ENCODE assay signal across 16 cellular contexts in the genomic region with DNA sequence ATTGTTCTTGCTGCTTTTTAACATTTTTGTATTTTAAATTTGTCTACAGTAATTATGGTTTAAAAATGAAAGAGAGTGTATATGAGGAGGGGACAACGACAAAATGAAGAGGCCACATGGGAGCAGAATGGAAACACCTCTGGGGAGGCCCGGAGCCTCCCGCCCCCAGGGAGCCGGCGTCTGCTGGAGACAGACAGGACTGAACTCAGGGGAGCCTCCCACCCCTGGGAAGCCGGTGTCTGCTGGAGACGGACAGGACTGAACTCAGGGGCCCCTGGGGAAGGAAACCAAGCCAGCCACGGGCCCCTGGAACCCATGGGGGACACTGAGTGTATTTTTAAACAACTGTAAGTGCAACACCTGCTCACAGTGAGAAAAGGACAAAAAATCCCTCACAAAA. TPM values are rescaled to one million over a fixed set of nuclear protein-coding genes. Genes with fewer than 3 reads are reported as not detected.
DNase-seq lines count a peak whose midpoint lies in the region; ATAC-seq lines count a peak whose summit lies in the region.
"Had no signal": no experiment of that assay in that cellular context is flagged by ENCODE, and none has a peak within 500 bp of the region (broad histone marks: within the 10 kb centered on the region; RNA-seq: fewer than 3 reads in every experiment).

No MANE protein-coding gene starts in this region.

- H3K36me3 ChIP-seq in BLaER1 (peaks cover 84% of the 10 kb centered on the region), H7 (replicated peaks; ENCODE audit: control insufficient read depth, insufficient read depth, low read length) (peaks cover 16% of the 10 kb centered on the region)

- H3K9me3 ChIP-seq in BLaER1 (no peaks in the 10 kb centered on the region), T-helper 17 cell (ENCODE audit: control insufficient read depth, low read length, poor library complexity, severe bottlenecking) (no peaks in the 10 kb centered on the region)
- H3K9me3 ChIP-seq: A549, HAP-1 had no signal

- DNase-seq in H7 (peak; percentile 55), T-helper 17 cell (no peak), NCI-H2107 treated with DMSO at 0.1 percent for 48 hours (lab: John Stamatoyannopoulos, UW; ENCODE audit: unreplicated experiment) (no peak), SKM-1 (lab: John Stamatoyannopoulos, UW; ENCODE audit: unreplicated experiment) (no peak)
- DNase-seq: 8988T; CD4-positive, alpha-beta T cell; CD8-positive, alpha-beta memory T cell; DMS 273 treated with DMSO at 0.1 percent for 48 hours; DMS79 treated with DMSO at 0.1 percent for 48 hours; GF-D8 had no signal

- H4K20me1 ChIP-seq in BLaER1, result peaks cover 36% of the 10 kb centered on the region

- peak overlapping the region; percentile 73 for H3K9ac ChIP-seq in BLaER1

- peak overlapping the region; percentile 43 for H3K4me3 ChIP-seq in BLaER1
- H3K4me3 ChIP-seq in H7 (ENCODE audit: insufficient read depth, low read depth, low read length), result no peak overlapping the region
- H3K4me3 ChIP-seq: A549, GM23338, HAP-1 had no signal

- peak overlapping the region; percentile 96 for H3K4me2 ChIP-seq in BLaER1
- H3K4me2 ChIP-seq: A549, GM23338 had no signal

- H3K36me3 Mint-ChIP-seq in T-helper 17 cell (ENCODE audit: low read depth), result peaks cover 5% of the 10 kb centered on the region

- peak overlapping the region; percentile 79 for H3K27ac ChIP-seq in BLaER1
- H3K27ac ChIP-seq: A549 had no signal

- peaks cover 57% of the 10 kb centered on the region for H3K4me1 ChIP-seq in BLaER1
- H3K4me1 ChIP-seq: A549, HAP-1 had no signal

- ATAC-seq in T-helper 17 cell (no peak), HG02884 (IDR thresholded peaks at IDR 0.05; ENCODE audit: unreplicated experiment) (no peak)
- ATAC-seq: A549, GM23338 had no signal

- no peaks in the 10 kb centered on the region for H3K4me1 Mint-ChIP-seq in T-helper 17 cell
- H3K4me1 Mint-ChIP-seq: CD14-positive monocyte, GM23338 had no signal

- H3K4me3 Mint-ChIP-seq in T-helper 17 cell, result no peak overlapping the region
- H3K4me3 Mint-ChIP-seq: CD14-positive monocyte; CD4-positive, alpha-beta T cell; CD8-positive, alpha-beta memory T cell; GM23338 had no signal

- H3K27me3 ChIP-seq in BLaER1, result no peaks in the 10 kb centered on the region
- no peaks in the 10 kb centered on the region for H3K27me3 ChIP-seq in H7 (ENCODE audit: control insufficient read depth, insufficient read depth, low read length)

- no peaks in the 10 kb centered on the region for H3K27me3 Mint-ChIP-seq in T-helper 17 cell
- H3K27me3 Mint-ChIP-seq: CD4-positive, alpha-beta T cell; CD8-positive, alpha-beta memory T cell had no signal

- peak overlapping the region; percentile 60 for H3K27ac Mint-ChIP-seq in T-helper 17 cell
- H3K27ac Mint-ChIP-seq: CD4-positive, alpha-beta T cell; GM23338 had no signal

RNA-seq across cellular contexts. Expression of a gene that starts 16.7 kb away (rescaled TPM):
- 42.5 and 45.8 TPM in 2 replicates for total RNA-seq in H7 (2014; rRNA removed; shearing (Covaris generic))
- 10 to 100 TPM; 12.3 to 20.6 TPM for total RNA-seq in T-helper 17 cell

RNA-seq across cellular contexts. Expression of a gene that starts 26.6 kb away (rescaled TPM):
- 97.4 and 103 TPM in 2 replicates for total RNA-seq in H7 (2014; rRNA removed; shearing (Covaris generic))
- total RNA-seq in T-helper 17 cell, result 10 to 100 TPM; 29.2 to 31.9 TPM

RNA-seq across cellular contexts. Expression of a gene that starts 28.8 kb away (rescaled TPM):
- 206 and 287 TPM in 2 replicates for total RNA-seq in H7 (2014; rRNA removed; shearing (Covaris generic))
- 10 to 100 TPM; 24.2 to 28.1 TPM for total RNA-seq in T-helper 17 cell

RNA-seq across cellular contexts. Expression of a gene that starts 35.3 kb away (rescaled TPM):
- total RNA-seq in H7 (2014; rRNA removed; shearing (Covaris generic)), result 8.2 and 12.2 TPM in 2 replicates
- total RNA-seq in T-helper 17 cell, result under 1 TPM; 0.40 to 0.42 TPM
- total RNA-seq: CD4-positive, alpha-beta T cell had no signal

RNA-seq across cellular contexts. Expression of a gene that starts 54.0 kb away (rescaled TPM):
- total RNA-seq in H7 (2014; rRNA removed; shearing (Covaris generic)), result 1.1 and 1.5 TPM in 2 replicates
- total RNA-seq in T-helper 17 cell, result 1 to 10 TPM; 2.1 to 4.5 TPM
